ENCODE assay signal across 27 cellular contexts in genomic region chr1:55416164-55416842, GRCh38.
"Had no signal": no experiment of that assay in that cellular context is flagged by ENCODE, and none has a peak within 500 bp of the region (broad histone marks: within the 10 kb centered on the region; RNA-seq: fewer than 3 reads in every experiment).

No MANE protein-coding gene starts in this region.

- H3K4me3 Mint-ChIP-seq: dendritic cell treated with granulocyte-macrophage colony-stimulating factor and Interleukin-4, amounts not matched to agents 40 ng/mL and 50 ng/mL, for 4 days; effector memory CD8-positive, alpha-beta T cell; endodermal cell; immature natural killer cell had no signal

- H3K27me3 ChIP-seq: colonic mucosa, esophagus squamous epithelium, gastrocnemius medialis, heart right ventricle had no signal

- ATAC-seq: effector memory CD8-positive, alpha-beta T cell; esophagus mucosa; gastrocnemius medialis; heart right ventricle; left colon; left lung; left ventricle myocardium superior; lower lobe of right lung had no signal

- H3K27ac Mint-ChIP-seq: dendritic cell treated with granulocyte-macrophage colony-stimulating factor and Interleukin-4, amounts not matched to agents 40 ng/mL and 50 ng/mL, for 4 days; effector memory CD8-positive, alpha-beta T cell; endodermal cell; immature natural killer cell had no signal

- H3K4me1 ChIP-seq: colonic mucosa, esophagus squamous epithelium, gastrocnemius medialis, heart right ventricle, left lung, lower lobe of right lung had no signal

- DNase-seq: colonic mucosa; cortex of kidney; effector CD8-positive, alpha-beta T cell; effector memory CD8-positive, alpha-beta T cell; endodermal cell; erythroblast; esophagus squamous epithelium; foreskin fibroblast; foreskin melanocyte; gastrocnemius medialis; glutamatergic neuron; head of caudate nucleus; heart right ventricle; hypothalamus; immature natural killer cell; islet precursor cell; kidney; kidney glomerular epithelial cell; left colon; left lung; left ventricle myocardium superior; lower lobe of right lung; mesenchymal stem cell; midbrain had no signal

- H3K9me3 ChIP-seq: colonic mucosa, esophagus squamous epithelium, left lung, lower lobe of right lung had no signal

- H3K36me3 Mint-ChIP-seq: immature natural killer cell had no signal

- H3K27ac ChIP-seq: colonic mucosa, epithelial cell of prostate, esophagus squamous epithelium, gastrocnemius medialis, heart right ventricle, left lung, lower lobe of right lung had no signal

- H3K4me1 Mint-ChIP-seq: immature natural killer cell had no signal

- H3K9me3 Mint-ChIP-seq: dendritic cell treated with granulocyte-macrophage colony-stimulating factor and Interleukin-4, amounts not matched to agents 40 ng/mL and 50 ng/mL, for 4 days; effector memory CD8-positive, alpha-beta T cell had no signal

- H3K36me3 ChIP-seq: colonic mucosa, esophagus squamous epithelium, gastrocnemius medialis, heart right ventricle, left lung, lower lobe of right lung had no signal

- H3K4me3 ChIP-seq: colonic mucosa, esophagus squamous epithelium, gastrocnemius medialis, heart right ventricle, left lung, lower lobe of right lung had no signal
